In genomic region chr19:35117017-35117570, GRCh38 we compare ENCODE assay signal across 1 cellular context.
TF ChIP-seq lines count a peak whose summit lies in the region.

No MANE protein-coding gene starts in this region.

TF ChIP-seq in H1, 55 proteins besides CTCF, POLR2A, EP300 and RAD21:
- TF ChIP-seq SUZ12 (IDR thresholded peaks at IDR 0.05; ENCODE audit: low read length) (no peak), NANOG (IDR thresholded peaks at IDR 0.05; ENCODE audit: insufficient read depth, low read depth, low read length, poor library complexity, severe bottlenecking) (no peak), MAFK (IDR thresholded peaks at IDR 0.05; ENCODE audit: low read depth, low read length) (no peak)
TF ChIP-seq in H1: peak in this region for 0.
